7 cellular contexts compared by ENCODE assay signal in the genomic region with DNA sequence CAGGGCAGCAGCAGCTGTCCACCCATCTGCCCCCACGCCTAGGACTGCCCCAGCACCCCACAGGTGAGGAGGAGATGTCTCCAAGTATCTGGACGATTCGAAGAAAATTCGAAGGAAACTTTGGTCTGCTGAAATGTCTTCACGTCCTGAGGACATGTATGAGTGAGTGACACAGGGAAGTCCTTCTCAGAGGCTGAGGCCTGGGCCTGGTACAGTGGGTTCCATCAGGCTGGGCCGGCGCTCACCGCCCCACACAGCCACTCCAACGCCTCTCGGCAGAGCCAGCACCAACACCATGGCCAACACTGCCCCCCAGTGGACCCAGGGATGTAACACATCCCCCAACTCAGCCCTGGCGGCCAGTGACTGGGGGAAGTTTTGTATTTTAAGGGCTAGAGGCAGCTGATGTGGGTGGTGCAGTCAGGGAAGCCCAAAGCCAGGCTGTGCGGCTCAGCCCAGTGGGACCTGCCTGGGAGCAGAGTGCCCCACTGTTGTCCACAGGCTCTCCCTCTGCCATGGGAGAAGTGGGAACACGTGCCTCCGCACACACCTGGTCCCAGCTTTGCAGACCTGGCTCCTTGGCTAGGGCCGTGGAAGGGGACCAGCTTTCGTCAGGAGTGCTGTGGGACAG. TPM values are rescaled to one million over a fixed set of nuclear protein-coding genes. Genes with fewer than 3 reads are reported as not detected.
DNase-seq lines count a peak whose midpoint lies in the region; ATAC-seq and TF ChIP-seq lines count a peak whose summit lies in the region.

No MANE protein-coding gene starts in this region.

- intact Hi-C loops in aorta (cut with DNase I): loop anchor here (1.0 to 10.0 kb wide), 3 partner anchors 123 to 199 kb away; a partner anchor contains a TSS

- H3K36me3 Mint-ChIP-seq in activated naive CD4-positive, alpha-beta T cell treated with anti-CD3 and anti-CD28 coated beads, Interleukin-2, amount 50 U/mL, for 72 hours: peaks cover 0 to 4% of the 10 kb centered on the region in 2 donors

- 51 to 57% methylated on average over 16 of the region's 16 CpGs for WGBS in aorta, 2 donors

- H3K36me3 ChIP-seq in cardiac muscle cell (peaks cover 3% of the 10 kb centered on the region), aorta (ENCODE audit: control insufficient read depth in 1 of 2, insufficient read depth in 2 of 2, low read length in 1 of 2) (no peaks in the 10 kb centered on the region)

- peaks cover 7% of the 10 kb centered on the region for H3K27me3 ChIP-seq in cardiac muscle cell
- H3K27me3 ChIP-seq in aorta (ENCODE audit: control insufficient read depth in 1 of 2, insufficient read depth in 2 of 2, low read length in 1 of 2): no peaks in the 10 kb centered on the region

- peak; percentile 94 for TF ChIP-seq CTCF in GM12873 (IDR thresholded peaks at IDR 0.05; ENCODE audit: insufficient read depth, low read depth, low read length, missing control alignments)
- TF ChIP-seq CTCF in cardiac muscle cell (IDR thresholded peaks at IDR 0.05; ENCODE audit: low read depth, low read length): peak; percentile 88

- no peak overlapping the region for H3K27ac Mint-ChIP-seq in activated naive CD4-positive, alpha-beta T cell treated with anti-CD3 and anti-CD28 coated beads, Interleukin-2, amount 50 U/mL, for 72 hours

- DNase-seq in LoVo (ENCODE audit: low spot score): peak; percentile 25
- DNase-seq in SKM-1 (lab: John Stamatoyannopoulos, UW; ENCODE audit: unreplicated experiment): peak; percentile 68
- peak; percentile 80 to 89 for DNase-seq in activated naive CD4-positive, alpha-beta T cell treated with anti-CD3 and anti-CD28 coated beads, Interleukin-2, amount 50 U/mL, for 72 hours (ENCODE audit: low spot score in 2 of 2)
- DNase-seq in cardiac muscle cell (ENCODE audit: low read depth in 1 of 2, low spot score in 1 of 2): peak; percentile 80 to 83
- DNase-seq in pulmonary artery endothelial cell (ENCODE audit: low read depth, low spot score): peak; percentile 13
- peak; percentile 85 to 92 for DNase-seq in aorta

- H3K9me3 ChIP-seq in cardiac muscle cell (ENCODE audit: low read depth) (no peaks in the 10 kb centered on the region), aorta (ENCODE audit: control insufficient read depth, low read length) (no peaks in the 10 kb centered on the region)

- peak; percentile 97 for ATAC-seq in activated naive CD4-positive, alpha-beta T cell treated with anti-CD3 and anti-CD28 coated beads, Interleukin-2, amount 50 U/mL, for 72 hours
- ATAC-seq in aorta (ENCODE audit: low FRiP score): peak; percentile 90

- H3K4me3 ChIP-seq in cardiac muscle cell (no peak overlapping the region), aorta (ENCODE audit: low read length in 2 of 2) (no peak overlapping the region)

- H3K9me3 Mint-ChIP-seq in activated naive CD4-positive, alpha-beta T cell treated with anti-CD3 and anti-CD28 coated beads, Interleukin-2, amount 50 U/mL, for 72 hours: no peaks in the 10 kb centered on the region

- H3K4me1 ChIP-seq in cardiac muscle cell (ENCODE audit: low read depth) (no peaks in the 10 kb centered on the region), aorta (ENCODE audit: control insufficient read depth in 1 of 2, insufficient read depth in 2 of 2, low read length in 2 of 2) (no peaks in the 10 kb centered on the region)

- no peak overlapping the region for H3K27ac ChIP-seq in cardiac muscle cell
- no peak overlapping the region for H3K27ac ChIP-seq in aorta (ENCODE audit: low read depth in 1 of 2, low read length in 2 of 2)

RNA-seq across cellular contexts. Expression of a gene that starts 55.8 kb away (rescaled TPM):
- 100 to 1,000 TPM in 1 of 2 donors, 10 to 100 TPM in 1; 82.6 to 171 TPM for total RNA-seq in activated naive CD4-positive, alpha-beta T cell treated with anti-CD3 and anti-CD28 coated beads, Interleukin-2, amount 50 U/mL, for 72 hours
- 276 and 279 TPM in 2 replicates for total RNA-seq in cardiac muscle cell
- polyA plus RNA-seq in cardiac muscle cell: 61.8 and 85.9 TPM in 2 replicates
- 98.9 and 106 TPM in 2 replicates for total RNA-seq in pulmonary artery endothelial cell
- 10 to 100 TPM; 42.2 to 64.0 TPM for total RNA-seq in aorta
- polyA plus RNA-seq in aorta: 10 to 100 TPM in 1 of 2 donors, 1 to 10 TPM in 1; 4.3 to 10.4 TPM

RNA-seq across cellular contexts. Expression of a gene that starts 58.8 kb away (rescaled TPM):
- 10 to 100 TPM; 34.6 to 51.3 TPM for total RNA-seq in activated naive CD4-positive, alpha-beta T cell treated with anti-CD3 and anti-CD28 coated beads, Interleukin-2, amount 50 U/mL, for 72 hours
- total RNA-seq in cardiac muscle cell: 28.3 and 46.2 TPM in 2 replicates
- 53.5 and 56.0 TPM in 2 replicates for polyA plus RNA-seq in cardiac muscle cell
- total RNA-seq in pulmonary artery endothelial cell: 6.9 and 9.3 TPM in 2 replicates
- 10 to 100 TPM; 31.2 to 53.4 TPM for total RNA-seq in aorta
- polyA plus RNA-seq in aorta: 100 to 1,000 TPM in 1 of 2 donors, 10 to 100 TPM in 1; 17.8 to 145 TPM

Comparison
In these comparisons a context has a peak if more than half of its experiments do, and no peak if none do; other contexts are left out.
1. DNase-seq: peak in every context shown above with its lines; median percentile 88 in aorta; 84 in activated naive CD4-positive, alpha-beta T cell treated with anti-CD3 and anti-CD28 coated beads, Interleukin-2, amount 50 U/mL, for 72 hours; 82 in cardiac muscle cell; 68 in SKM-1; 25 in LoVo; 13 in pulmonary artery endothelial cell.